Comparison of ENCODE assay signal across 29 cellular contexts in genomic region chr10:112802411-112803060, GRCh38.
"Had no signal": no experiment of that assay in that cellular context is flagged by ENCODE, and none has a peak within 500 bp of the region (broad histone marks: within the 10 kb centered on the region; RNA-seq: fewer than 3 reads in every experiment).

No MANE protein-coding gene starts in this region.

- H3K9me3 ChIP-seq: gastroesophageal sphincter, heart right ventricle, lower lobe of right lung, pancreas, prostate gland, spleen, suprapubic skin, transverse colon, upper lobe of right lung, vagina had no signal

- H3K4me1 Mint-ChIP-seq: stimulated activated naive CD8-positive, alpha-beta T cell treated with anti-CD3 and anti-CD28 coated beads, Interleukin-15, amount 100 ng/mL, for 72 hours had no signal

- H3K27ac ChIP-seq: dorsolateral prefrontal cortex, foreskin keratinocyte, gastroesophageal sphincter, heart right ventricle, lower lobe of right lung, prostate gland, skin epidermis, spleen, suprapubic skin, upper lobe of right lung, vagina had no signal

- H3K4me3 Mint-ChIP-seq: endodermal cell; naive thymus-derived CD8-positive, alpha-beta T cell; nephron progenitor cell; stimulated activated naive CD8-positive, alpha-beta T cell treated with anti-CD3 and anti-CD28 coated beads, Interleukin-15, amount 100 ng/mL, for 72 hours had no signal

- H3K4me1 ChIP-seq: foreskin keratinocyte, gastroesophageal sphincter, heart right ventricle, prostate gland, spleen, upper lobe of right lung had no signal

- H3K4me3 ChIP-seq: dorsolateral prefrontal cortex, gastroesophageal sphincter, heart right ventricle, lower lobe of right lung, pancreas, prostate gland, skin epidermis, spleen, suprapubic skin, transverse colon, upper lobe of right lung, vagina had no signal

- ATAC-seq: esophagus mucosa; foreskin keratinocyte; gastroesophageal sphincter; heart right ventricle; left ventricle myocardium superior; lower lobe of right lung; naive thymus-derived CD8-positive, alpha-beta T cell; pancreas; right cardiac atrium; stimulated activated naive CD8-positive, alpha-beta T cell treated with anti-CD3 and anti-CD28 coated beads, Interleukin-15, amount 100 ng/mL, for 72 hours; upper lobe of right lung had no signal

- H3K27ac Mint-ChIP-seq: nephron progenitor cell; stimulated activated naive CD8-positive, alpha-beta T cell treated with anti-CD3 and anti-CD28 coated beads, Interleukin-15, amount 100 ng/mL, for 72 hours had no signal

- H3K9me3 Mint-ChIP-seq: endodermal cell; naive thymus-derived CD8-positive, alpha-beta T cell; nephron progenitor cell; stimulated activated naive CD8-positive, alpha-beta T cell treated with anti-CD3 and anti-CD28 coated beads, Interleukin-15, amount 100 ng/mL, for 72 hours had no signal

- H3K36me3 ChIP-seq: gastroesophageal sphincter, heart right ventricle, lower lobe of right lung, pancreas, prostate gland, suprapubic skin, transverse colon, upper lobe of right lung, vagina had no signal

- H3K27me3 ChIP-seq: dorsolateral prefrontal cortex, foreskin keratinocyte, gastroesophageal sphincter, heart right ventricle, pancreas, spleen, suprapubic skin, transverse colon, upper lobe of right lung, vagina had no signal

- FAIRE-seq: colon, keratinocyte, pancreas had no signal

- DNase-seq: dorsolateral prefrontal cortex; effector CD8-positive, alpha-beta T cell; endodermal cell; foreskin keratinocyte; glutamatergic neuron; heart right ventricle; hippocampal formation; left ventricle myocardium superior; lower lobe of right lung; naive thymus-derived CD8-positive, alpha-beta T cell; nephron progenitor cell; occipital lobe; pancreas; right cardiac atrium; spleen; stimulated activated CD4-positive, alpha-beta T cell treated with anti-CD3 and anti-CD28 coated beads, Interleukin-15, amount 100 ng/mL, for 24 hours; stimulated activated CD4-positive, alpha-beta T cell treated with anti-CD3 and anti-CD28 coated beads, Interleukin-2, amount 100 ng/mL, for 48 hours; stimulated activated naive CD4-positive, alpha-beta T cell; stimulated activated naive CD8-positive, alpha-beta T cell treated with anti-CD3 and anti-CD28 coated beads, Interleukin-15, amount 100 ng/mL, for 72 hours; upper lobe of right lung had no signal

- H3K27me3 Mint-ChIP-seq: naive thymus-derived CD8-positive, alpha-beta T cell; stimulated activated naive CD8-positive, alpha-beta T cell treated with anti-CD3 and anti-CD28 coated beads, Interleukin-15, amount 100 ng/mL, for 72 hours had no signal
